ENCODE assay signal across 1 cellular context in the genomic region with DNA sequence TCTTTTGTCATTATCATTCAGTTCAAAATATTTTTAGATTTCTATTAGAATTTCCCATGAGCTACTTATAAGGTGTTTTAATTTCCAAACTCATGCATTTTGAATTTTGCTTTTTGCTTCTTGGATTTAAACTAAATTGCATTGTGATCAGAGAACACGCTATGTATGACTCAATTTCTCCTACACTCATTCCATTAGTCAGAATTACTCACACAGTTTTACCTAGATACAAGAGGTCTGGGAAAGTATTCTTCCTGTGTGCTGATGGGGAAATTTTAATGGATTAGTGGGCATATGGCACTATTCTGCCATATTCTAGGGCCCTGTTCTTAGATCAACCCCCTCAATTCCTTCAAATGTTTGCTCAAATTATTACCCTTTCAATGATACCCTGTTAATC.
TF ChIP-seq lines count a peak whose summit lies in the region.

No MANE protein-coding gene starts in this region.

TF ChIP-seq in HCT116, 20 proteins besides CTCF, POLR2A, EP300 and RAD21:
- TF ChIP-seq SP1 (IDR thresholded peaks at IDR 0.05; ENCODE audit: low read depth) (peak; percentile 62), MAX (IDR thresholded peaks at IDR 0.05) (no peak), EZH2phosphoT487 (IDR thresholded peaks at IDR 0.05; ENCODE audit: borderline replicate concordance) (no peak), EZH2 (IDR thresholded peaks at IDR 0.05) (no peak), ATF3 (IDR thresholded peaks at IDR 0.05) (no peak), SRF (IDR thresholded peaks at IDR 0.05; ENCODE audit: low read depth) (peak; percentile 52; the same call in 1 of the 2 replicates), POLR2AphosphoS5 (IDR thresholded peaks at IDR 0.05; ENCODE audit: low read depth, low read length) (no peak), CBX3 (IDR thresholded peaks at IDR 0.05; ENCODE audit: low read depth) (peak; percentile 49; the same call in 1 of the 2 replicates), FOSL1 (IDR thresholded peaks at IDR 0.05; ENCODE audit: low read depth) (peak; percentile 97), JUND (IDR thresholded peaks at IDR 0.05) (peak; percentile 86), CEBPB (IDR thresholded peaks at IDR 0.05; ENCODE audit: low read depth) (no peak), EGR1 (IDR thresholded peaks at IDR 0.05; ENCODE audit: low read depth) (peak; percentile 27; the same call in 1 of the 2 replicates), TCF7L2 (IDR thresholded peaks at IDR 0.05; ENCODE audit: borderline replicate concordance, extremely low read depth, insufficient read depth, insufficient read length) (no peak)
